Comparison of ENCODE assay signal across 1 cellular context in genomic region chr2:38037757-38038615, GRCh38.
TF ChIP-seq lines count a peak whose summit lies in the region.

No MANE protein-coding gene starts in this region.

TF ChIP-seq in H1, 55 proteins besides CTCF, POLR2A, EP300 and RAD21 (continued from another document):
- TF ChIP-seq GABPA (IDR thresholded peaks at IDR 0.05; ENCODE audit: borderline replicate concordance, insufficient read depth, low read length) (0 out of 2 replicates have a peak, but pooled peaks have one; percentile 43), ASH2L (IDR thresholded peaks at IDR 0.05; ENCODE audit: low read length) (peak; percentile 79), KDM1A (IDR thresholded peaks at IDR 0.05; ENCODE audit: borderline replicate concordance, low read length) (no peak), CREB1 (IDR thresholded peaks at IDR 0.05) (no peak), HDAC2 (IDR thresholded peaks at IDR 0.05; ENCODE audit: borderline replicate concordance in 1 of 2, low read depth in 2 of 2, low read length in 2 of 2) (peak in 1 of 2 experiments; percentile 79; a peak in 2 of 4 replicates), CBX8 (IDR thresholded peaks at IDR 0.05; ENCODE audit: borderline replicate concordance, low read depth, low read length) (no peak), YY1 (IDR thresholded peaks at IDR 0.05; ENCODE audit: low read depth, low read length) (0 out of 2 replicates have a peak, but pooled peaks have one; percentile 55), RBBP5 (IDR thresholded peaks at IDR 0.05; ENCODE audit: borderline replicate concordance, low read depth, low read length) (no peak), SUZ12 (IDR thresholded peaks at IDR 0.05; ENCODE audit: low read length) (peak; percentile 40; the same call in 1 of the 2 replicates), EZH2 (IDR thresholded peaks at IDR 0.05; ENCODE audit: low read depth, low read length, severe bottlenecking) (peak; percentile 46)
